8 cellular contexts compared by ENCODE assay signal in the genomic region with DNA sequence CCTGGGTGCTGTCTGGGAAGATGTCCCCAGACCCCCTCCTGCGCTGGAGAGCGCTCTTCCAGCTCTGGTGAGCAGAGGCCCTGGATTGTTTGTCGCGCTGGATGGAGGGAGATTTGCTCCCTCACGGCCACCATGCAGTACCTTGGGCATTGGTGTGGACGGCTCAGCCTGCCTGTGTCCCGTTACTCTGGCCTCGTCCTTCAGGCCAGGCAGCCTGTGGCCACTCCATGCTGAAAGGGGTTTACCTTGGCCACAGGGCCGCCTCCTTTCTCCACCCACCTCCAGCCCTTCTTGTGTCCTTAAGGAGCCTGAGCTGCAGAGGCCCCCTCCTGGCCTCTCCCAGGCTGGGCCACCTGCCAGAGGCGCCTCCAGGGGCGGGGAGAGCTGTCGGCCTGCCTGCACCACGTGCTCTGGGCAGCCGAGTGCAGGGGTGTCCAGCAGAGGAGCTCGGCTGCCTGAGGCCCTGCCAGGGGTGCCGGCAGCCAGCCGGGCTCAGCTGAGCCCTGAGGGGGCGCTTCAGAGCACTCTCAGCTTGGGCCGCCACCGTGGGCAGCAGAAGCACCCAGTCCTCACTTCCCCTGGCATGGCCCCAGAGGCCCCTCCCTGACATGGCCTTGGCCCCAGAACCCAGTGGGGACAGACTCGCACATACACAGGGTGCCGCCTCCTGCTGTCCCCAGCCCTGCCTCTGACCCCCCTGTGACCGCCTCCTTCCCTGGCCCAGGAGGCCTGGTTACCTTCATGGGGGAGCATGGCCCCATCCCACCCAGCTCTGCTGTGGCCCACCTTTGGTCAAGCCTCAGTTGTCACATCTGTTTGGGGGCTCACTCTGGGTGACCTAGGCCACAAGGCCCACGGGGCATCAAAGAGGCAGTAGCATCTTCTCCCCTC. TPM values are rescaled to one million over a fixed set of nuclear protein-coding genes. Genes with fewer than 3 reads are reported as not detected.
DNase-seq lines count a peak whose midpoint lies in the region; ATAC-seq and TF ChIP-seq lines count a peak whose summit lies in the region.

No MANE protein-coding gene starts in this region.

- peak overlapping the region; percentile 79 for H3K9ac ChIP-seq in NT2/D1 (ENCODE audit: insufficient read length, low read depth)
- H3K9ac ChIP-seq in endodermal cell (ENCODE audit: extremely low read depth, low read length, poor library complexity, severe bottlenecking): no peak overlapping the region

- H3K4me3 ChIP-seq in NT2/D1 (ENCODE audit: insufficient read length, low read depth): peak overlapping the region; percentile 55
- no peak overlapping the region for H3K4me3 ChIP-seq in endodermal cell (ENCODE audit: low read length)

- H3K27me3 ChIP-seq in NT2/D1 (ENCODE audit: insufficient read depth, insufficient read length): no peaks in the 10 kb centered on the region
- peaks cover 28% of the 10 kb centered on the region for H3K27me3 ChIP-seq in endodermal cell (ENCODE audit: control insufficient read depth, insufficient read depth, low read length, poor library complexity, severe bottlenecking)

- peaks cover 4% of the 10 kb centered on the region for H3K4me1 Mint-ChIP-seq in endodermal cell

- no peaks in the 10 kb centered on the region for H3K27me3 Mint-ChIP-seq in endodermal cell (ENCODE audit: insufficient read depth)

- H3K4me1 ChIP-seq in NT2/D1 (ENCODE audit: insufficient read depth, insufficient read length) (peaks cover 20% of the 10 kb centered on the region), endodermal cell (ENCODE audit: control insufficient read depth, insufficient read depth, low read length) (peaks cover 5% of the 10 kb centered on the region)

- H3K36me3 Mint-ChIP-seq in endodermal cell (ENCODE audit: low read depth): peaks cover 35% of the 10 kb centered on the region

- 93 to 94% methylated on average over 17 to 24 of the region's 24 CpGs for WGBS in endodermal cell (ENCODE audit: insufficient coverage in 1 of 2, insufficient read length in 1 of 2), 2 experiments

- H3K9me3 ChIP-seq in NT2/D1 (ENCODE audit: insufficient read depth, low read length) (no peaks in the 10 kb centered on the region), endodermal cell (ENCODE audit: control insufficient read depth, low read length) (no peaks in the 10 kb centered on the region)

- H3K36me3 ChIP-seq in NT2/D1 (ENCODE audit: insufficient read depth, insufficient read length, low read length) (peaks cover 65% of the 10 kb centered on the region), endodermal cell (ENCODE audit: control insufficient read depth, insufficient read depth, low read length) (no peaks in the 10 kb centered on the region)

- peak overlapping the region; percentile 72 for H3K27ac Mint-ChIP-seq in endodermal cell

- peak; percentile 34 for TF ChIP-seq CTCF in endodermal cell (conservative IDR thresholded peaks at IDR 0.05)

- DNase-seq in NCI-H2227 (lab: John Stamatoyannopoulos, UW; ENCODE audit: unreplicated experiment) (peak; percentile 47), NCI-H2227 treated with DMSO at 0.1 percent for 48 hours (lab: John Stamatoyannopoulos, UW) (no peak), NT2/D1 (ENCODE audit: low read depth, low spot score) (no peak), endodermal cell (peak; percentile 67), mucosa of gallbladder (ENCODE audit: low spot score) (peak; percentile 81), T-helper 9 cell (no peak)

- no peak overlapping the region for H3K27ac ChIP-seq in endodermal cell (ENCODE audit: low read depth, low read length)

- peak overlapping the region; percentile 93 for H3K4me3 Mint-ChIP-seq in endodermal cell

- ATAC-seq in HG03442 (IDR thresholded peaks at IDR 0.05; ENCODE audit: unreplicated experiment): no peak
- no peak for ATAC-seq in activated CD4-positive, CD25-positive, alpha-beta regulatory T cell treated with anti-CD3 and anti-CD28 coated beads, Interleukin-2, amount 50 U/mL, for 24 hours

- no peaks in the 10 kb centered on the region for H3K9me3 Mint-ChIP-seq in endodermal cell

RNA-seq across cellular contexts. Expression of a gene that starts 3.4 kb away (rescaled TPM):
- 100 to 1,000 TPM in 1 of 2 donors, 10 to 100 TPM in 1; 65.7 to 214 TPM for total RNA-seq in endodermal cell
- 203 TPM for polyA plus RNA-seq in endodermal cell (2013, experiment 1 of 2)
- polyA plus RNA-seq in endodermal cell (2013, experiment 2 of 2): 171 TPM
- total RNA-seq in mucosa of gallbladder: 181 TPM

RNA-seq across cellular contexts. Expression of a gene that starts 30.8 kb away (rescaled TPM):
- total RNA-seq in endodermal cell (10 to 100 TPM; 23.2 to 32.2 TPM), mucosa of gallbladder (24.5 TPM)
- 20.9 TPM for polyA plus RNA-seq in endodermal cell (2013, experiment 1 of 2)
- polyA plus RNA-seq in endodermal cell (2013, experiment 2 of 2): 17.8 TPM

RNA-seq across cellular contexts. Expression of a gene that starts 59.5 kb away (rescaled TPM):
- under 1 TPM; 0.37 to 0.40 TPM for total RNA-seq in endodermal cell
- polyA plus RNA-seq in endodermal cell (2013, experiment 1 of 2): 4.0 TPM
- polyA plus RNA-seq in endodermal cell (2013, experiment 2 of 2): 1.9 TPM
- 362 TPM for total RNA-seq in mucosa of gallbladder

Comparison
In these comparisons a context has a peak if more than half of its experiments do, and no peak if none do; other contexts are left out.
1. DNase-seq: peak in NCI-H2227 (single experiment), endodermal cell (single experiment) and mucosa of gallbladder (single experiment); none in NCI-H2227 treated with DMSO at 0.1 percent for 48 hours (single experiment), NT2/D1 (single experiment) and T-helper 9 cell (single experiment).
2. RNA of a gene that starts 59.5 kb away (total RNA-seq): 362 TPM in mucosa of gallbladder (single experiment); 0.37 to 0.40 TPM in endodermal cell; every median in the first group is over 100 times any median in the second.